In the genomic region with DNA sequence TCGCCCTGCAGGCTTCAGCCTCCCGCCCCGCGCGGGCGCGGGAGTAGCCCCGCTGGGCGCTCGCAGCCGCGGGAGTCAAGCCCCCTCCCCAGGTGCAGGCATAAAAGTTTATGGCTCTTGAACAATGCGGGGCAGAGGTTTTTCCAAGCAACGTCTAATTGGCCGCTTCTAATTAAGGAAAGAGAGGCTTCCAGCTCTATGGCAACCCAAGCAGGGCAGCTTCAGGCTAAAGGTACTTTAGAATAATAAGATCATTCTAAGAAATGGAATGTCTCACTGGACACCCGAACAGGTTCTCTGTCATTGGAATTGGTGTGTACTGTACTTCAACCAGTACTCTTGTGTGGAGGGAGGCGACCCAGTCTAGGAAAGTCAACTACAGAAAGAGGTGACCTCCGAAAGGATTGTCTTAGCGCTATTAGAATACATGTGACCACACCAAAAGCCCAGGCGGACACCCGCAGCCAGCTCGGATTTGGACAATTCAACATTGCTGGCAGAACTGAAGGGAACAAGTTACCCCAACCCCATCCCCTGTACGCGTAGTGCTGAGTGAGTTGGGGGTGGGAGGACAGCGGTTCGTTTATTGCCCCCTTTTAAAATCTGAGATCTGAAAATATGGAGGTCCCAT, we compare ENCODE assay signal across 9 cellular contexts. TPM values are rescaled to one million over a fixed set of nuclear protein-coding genes. Genes with fewer than 3 reads are reported as not detected.
DNase-seq lines count a peak whose midpoint lies in the region; ATAC-seq, FAIRE-seq and TF ChIP-seq lines count a peak whose summit lies in the region.
"Had no signal": no experiment of that assay in that cellular context is flagged by ENCODE, and none has a peak within 500 bp of the region (broad histone marks: within the 10 kb centered on the region; RNA-seq: fewer than 3 reads in every experiment).

No MANE protein-coding gene starts in this region.

- H3K9ac ChIP-seq in KMS-11, result no peak overlapping the region

- FAIRE-seq in D721Med (lab: Jason Lieb, UNC), result no peak
- FAIRE-seq: GM12878 had no signal

- H3K4me1 ChIP-seq in KMS-11 (ENCODE audit: low read depth, poor library complexity, severe bottlenecking), result peaks cover 5% of the 10 kb centered on the region

- in situ Hi-C loops in G401 (cut with HindIII; ENCODE audit: low sequenced_read_pairs), result no loop called here

- no peak for ATAC-seq in HG03039 (IDR thresholded peaks at IDR 0.05; ENCODE audit: unreplicated experiment)

- H3K9me3 Mint-ChIP-seq in nephron progenitor cell, result no peaks in the 10 kb centered on the region

- CTCF ChIA-PET in BJ (lab: Yijun Ruan, JAX), result no interaction called here

- H3K36me3 ChIP-seq in BJ (ENCODE audit: control insufficient read depth, insufficient read depth, low read length) (no peaks in the 10 kb centered on the region), KMS-11 (ENCODE audit: insufficient read depth) (no peaks in the 10 kb centered on the region)

- no peak overlapping the region for H3K27ac Mint-ChIP-seq in nephron progenitor cell

- POLR2A ChIA-PET in BJ (lab: Charles Lee), result interaction anchor here (0.6 kb wide), 1 partner anchor 270 kb away, joined by 3 read pairs; no protein-coding TSS in a partner anchor

- H3K4me1 Mint-ChIP-seq in nephron progenitor cell, result peaks cover 35% of the 10 kb centered on the region

- peaks cover 7% of the 10 kb centered on the region for H3K36me3 Mint-ChIP-seq in nephron progenitor cell (ENCODE audit: low read depth)

- H4K20me1 ChIP-seq in KMS-11 (ENCODE audit: insufficient read depth), result no peaks in the 10 kb centered on the region

- no peak overlapping the region for H3K27ac ChIP-seq in KMS-11
- no peak overlapping the region for H3K27ac ChIP-seq in dorsolateral prefrontal cortex

- peak overlapping the region; percentile 54 for H2AFZ ChIP-seq in KMS-11 (ENCODE audit: low read depth)

- H3K79me2 ChIP-seq in KMS-11 (ENCODE audit: insufficient read depth, low read depth), result no peaks in the 10 kb centered on the region

- H3K4me3 ChIP-seq in BJ (ENCODE audit: low read depth, low read length) (peak overlapping the region; percentile 41), KMS-11 (IDR thresholded peaks at IDR 0.05; ENCODE audit: insufficient read depth, low read depth, low read length) (peak overlapping the region; percentile 52), dorsolateral prefrontal cortex (peak overlapping the region in 58 of 59 donors; percentile 10 to 67 (median 44))
- H3K4me3 ChIP-seq: GM12878 had no signal

- H3K4me2 ChIP-seq in KMS-11, result peak overlapping the region; percentile 58

- H3K4me3 Mint-ChIP-seq in nephron progenitor cell, result peak overlapping the region; percentile 87

- H3K27me3 Mint-ChIP-seq in nephron progenitor cell (ENCODE audit: low read depth, poor library complexity), result peaks cover 51% of the 10 kb centered on the region

- DNase-seq in BJ (ENCODE audit: low read depth), result no peak
- DNase-seq in dorsolateral prefrontal cortex, result no peak
- DNase-seq in nephron progenitor cell, result peak; percentile 19
- DNase-seq in D721Med (ENCODE audit: insufficient read length, low spot score), result no peak
- no peak for DNase-seq in G401 (ENCODE audit: low spot score)
- DNase-seq in HPDE6-E6E7 (ENCODE audit: extremely low spot score), result no peak

- TF ChIP-seq CTCF in BJ (IDR thresholded peaks at IDR 0.05; ENCODE audit: insufficient read depth, low read depth, low read length) (no peak), KMS-11 (conservative IDR thresholded peaks at IDR 0.05; ENCODE audit: low read depth, low read length) (no peak), dorsolateral prefrontal cortex (IDR thresholded peaks at IDR 0.05 in 54 of 56, conservative IDR thresholded peaks at IDR 0.05 in 2 of 56; ENCODE audit: low read depth in 1 of 56, partially characterized antibody in 56 of 56) (no peak), nephron progenitor cell (IDR thresholded peaks at IDR 0.05) (no peak), D721Med (IDR thresholded peaks at IDR 0.05; ENCODE audit: insufficient read depth, missing control alignments) (no peak)

- intact Hi-C loops in dorsolateral prefrontal cortex (cut with DNase I), result no loop called here

- H3K27me3 ChIP-seq in BJ (ENCODE audit: control insufficient read depth, insufficient read depth, low read length) (peaks cover 65% of the 10 kb centered on the region), KMS-11 (ENCODE audit: insufficient read depth, low read depth) (peaks cover 18% of the 10 kb centered on the region), dorsolateral prefrontal cortex (peaks cover 19 to 100% (median 100%) of the 10 kb centered on the region in 45 donors)

RNA-seq across cellular contexts. Expression of gene NR5A2, which starts 12.5 kb away (rescaled TPM):
- 0.11 and 0.12 TPM in 2 replicates for polyA plus RNA-seq in BJ (2011; rRNA removed)
- 0.09 and 0.26 TPM in 2 replicates for polyA minus RNA-seq in BJ (2011; rRNA and poly(A)+ RNA removed)
- 1 to 10 TPM in 1 of 120 experiments, under 1 TPM in 45, not detected in 74; 0.10 to 1.0 (median 0.22) TPM for total RNA-seq in dorsolateral prefrontal cortex
- total RNA-seq in G401 (2014; rRNA removed; shearing (Covaris generic)), result not detected in 2 replicates
